22 cellular contexts compared by ENCODE assay signal in genomic region chr3:20527368-20527767, GRCh38.
"Had no signal": no experiment of that assay in that cellular context is flagged by ENCODE, and none has a peak within 500 bp of the region (broad histone marks: within the 10 kb centered on the region; RNA-seq: fewer than 3 reads in every experiment).

No MANE protein-coding gene starts in this region.

- DNase-seq: erythroblast; foreskin melanocyte; head of caudate nucleus; hippocampal formation; left colon; left ventricle myocardium superior; mesenchymal stem cell; midbrain; nucleus accumbens; retina; right lobe of liver; spleen; stimulated activated CD4-positive, alpha-beta T cell treated with anti-CD3 and anti-CD28 coated beads, Interleukin-15, amount 100 ng/mL, for 24 hours; stimulated activated CD4-positive, alpha-beta T cell treated with anti-CD3 and anti-CD28 coated beads, Interleukin-1b, Interleukin-23, amount 100 ng/mL, for 48 hours; stimulated activated CD4-positive, alpha-beta T cell treated with anti-CD3 and anti-CD28 coated beads, Interleukin-4, amount 100 ng/mL, for 24 hours; tibial artery; upper lobe of left lung; uterus had no signal

- H3K9ac ChIP-seq: neural progenitor cell, parathyroid adenoma had no signal

- H3K4me2 ChIP-seq: neural progenitor cell had no signal

- H2AFZ ChIP-seq: neural progenitor cell, parathyroid adenoma had no signal

- H3K36me3 ChIP-seq: neural progenitor cell, prostate gland, right lobe of liver, spleen, tibial artery, upper lobe of left lung, uterus had no signal

- H3K27me3 ChIP-seq: neural progenitor cell, right lobe of liver, spleen, tibial artery, upper lobe of left lung, uterus had no signal

- H3K4me3 ChIP-seq: lung, neural progenitor cell, prostate gland, right lobe of liver, spleen, tibial artery, upper lobe of left lung, uterus had no signal

- H3K79me2 ChIP-seq: parathyroid adenoma had no signal

- H3K4me1 ChIP-seq: parathyroid adenoma, prostate gland, right lobe of liver, spleen, tibial artery, upper lobe of left lung, uterus had no signal

- H3K27ac ChIP-seq: neural progenitor cell, parathyroid adenoma, prostate gland, right lobe of liver, spleen, tibial artery, upper lobe of left lung, uterus had no signal

- H3K9me3 ChIP-seq: prostate gland, right lobe of liver, spleen, upper lobe of left lung, uterus had no signal
